In genomic region chr16:87186876-87187533, GRCh38 we compare ENCODE assay signal across 3 cellular contexts.
A peak's percentile ranks its signal among the peaks of the same experiment; 100 is the strongest.
TF ChIP-seq lines count a peak whose summit lies in the region.

No MANE protein-coding gene starts in this region.

TF ChIP-seq in HEK293, 187 proteins besides CTCF, POLR2A, EP300 and RAD21 (continues in another document):
- no peak for TF ChIP-seq PRDM2 (tag by site-specific recombination; IDR thresholded peaks at IDR 0.05; ENCODE audit: borderline replicate concordance)
- no peak for TF ChIP-seq KLF7 (tag by site-specific recombination; IDR thresholded peaks at IDR 0.05; ENCODE audit: borderline replicate concordance)
- TF ChIP-seq ZSCAN4 (tag by site-specific recombination; IDR thresholded peaks at IDR 0.05) = 0 out of 2 replicates have a peak, but pooled peaks have one; percentile 32
- TF ChIP-seq KLF9 (tag by site-specific recombination; IDR thresholded peaks at IDR 0.05; ENCODE audit: low read depth) = peak; percentile 16; the same call in 1 of the 2 replicates
- 0 out of 2 replicates have a peak, but pooled peaks have one; percentile 22 for TF ChIP-seq ZNF658 (tag by site-specific recombination; IDR thresholded peaks at IDR 0.05)
- TF ChIP-seq ZNF121 (tag by site-specific recombination; IDR thresholded peaks at IDR 0.05) = no peak
- TF ChIP-seq ZFHX2 (tag by site-specific recombination; conservative IDR thresholded peaks at IDR 0.05) = peak; percentile 96
- peak; percentile 96 for TF ChIP-seq EGR2 (tag by site-specific recombination; IDR thresholded peaks at IDR 0.05; ENCODE audit: low read depth)
- no peak for TF ChIP-seq ZNF24 (tag by site-specific recombination; IDR thresholded peaks at IDR 0.05)
- peak; percentile 16; the same call in 1 of the 2 replicates for TF ChIP-seq ZNF157 (tag by site-specific recombination; IDR thresholded peaks at IDR 0.05)

TF ChIP-seq in IMR-90, 13 proteins besides CTCF, POLR2A, EP300 and RAD21:
- TF ChIP-seq BHLHE40 (IDR thresholded peaks at IDR 0.05; ENCODE audit: low read depth, low read length) = no peak
- TF ChIP-seq MAFK (IDR thresholded peaks at IDR 0.05; ENCODE audit: low read depth, low read length) = no peak
- TF ChIP-seq RCOR1 (IDR thresholded peaks at IDR 0.05; ENCODE audit: insufficient replicate concordance, low read length) = no peak
- TF ChIP-seq MXI1 (IDR thresholded peaks at IDR 0.05; ENCODE audit: borderline replicate concordance, low read depth, low read length) = no peak
- no peak for TF ChIP-seq NFE2L2 (IDR thresholded peaks at IDR 0.05; ENCODE audit: low read depth, low read length)
- no peak for TF ChIP-seq SMC3 (IDR thresholded peaks at IDR 0.05; ENCODE audit: low read depth, low read length)
- TF ChIP-seq RFX5 (IDR thresholded peaks at IDR 0.05; ENCODE audit: low read depth, low read length) = no peak
- TF ChIP-seq CEBPB (IDR thresholded peaks at IDR 0.05; ENCODE audit: low read depth, low read length) = no peak
- TF ChIP-seq MAZ (IDR thresholded peaks at IDR 0.05; ENCODE audit: borderline replicate concordance, low read depth, low read length) = no peak
- TF ChIP-seq, protein P1, sequence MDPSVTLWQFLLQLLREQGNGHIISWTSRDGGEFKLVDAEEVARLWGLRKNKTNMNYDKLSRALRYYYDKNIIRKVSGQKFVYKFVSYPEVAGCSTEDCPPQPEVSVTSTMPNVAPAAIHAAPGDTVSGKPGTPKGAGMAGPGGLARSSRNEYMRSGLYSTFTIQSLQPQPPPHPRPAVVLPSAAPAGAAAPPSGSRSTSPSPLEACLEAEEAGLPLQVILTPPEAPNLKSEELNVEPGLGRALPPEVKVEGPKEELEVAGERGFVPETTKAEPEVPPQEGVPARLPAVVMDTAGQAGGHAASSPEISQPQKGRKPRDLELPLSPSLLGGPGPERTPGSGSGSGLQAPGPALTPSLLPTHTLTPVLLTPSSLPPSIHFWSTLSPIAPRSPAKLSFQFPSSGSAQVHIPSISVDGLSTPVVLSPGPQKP (IDR thresholded peaks at IDR 0.05; ENCODE audit: borderline replicate concordance, low read depth, low read length) = no peak
- TF ChIP-seq, protein P2, sequence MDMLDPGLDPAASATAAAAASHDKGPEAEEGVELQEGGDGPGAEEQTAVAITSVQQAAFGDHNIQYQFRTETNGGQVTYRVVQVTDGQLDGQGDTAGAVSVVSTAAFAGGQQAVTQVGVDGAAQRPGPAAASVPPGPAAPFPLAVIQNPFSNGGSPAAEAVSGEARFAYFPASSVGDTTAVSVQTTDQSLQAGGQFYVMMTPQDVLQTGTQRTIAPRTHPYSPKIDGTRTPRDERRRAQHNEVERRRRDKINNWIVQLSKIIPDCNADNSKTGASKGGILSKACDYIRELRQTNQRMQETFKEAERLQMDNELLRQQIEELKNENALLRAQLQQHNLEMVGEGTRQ (IDR thresholded peaks at IDR 0.05; ENCODE audit: low read depth, low read length) = no peak

TF ChIP-seq in endothelial cell of umbilical vein, 7 proteins besides CTCF, POLR2A, EP300 and RAD21:
- TF ChIP-seq MYC (IDR thresholded peaks at IDR 0.05; ENCODE audit: low read depth, low read length) = no peak
- TF ChIP-seq POLR2AphosphoS5 (IDR thresholded peaks at IDR 0.05; ENCODE audit: insufficient read depth, low read depth, low read length) = no peak
- TF ChIP-seq JUN (IDR thresholded peaks at IDR 0.05; ENCODE audit: borderline replicate concordance, insufficient read depth, insufficient read length, low read depth) = no peak
